In genomic region chr6:142871910-142872331, GRCh38 we compare ENCODE assay signal across 1 cellular context.
TF ChIP-seq lines count a peak whose summit lies in the region.

No MANE protein-coding gene starts in this region.

TF ChIP-seq in GM12878, 131 proteins besides CTCF, POLR2A, EP300 and RAD21 (continued from another document and continues in another):
- TF ChIP-seq ASH2L (IDR thresholded peaks at IDR 0.05; ENCODE audit: borderline replicate concordance, low read depth): no peak
- TF ChIP-seq PAX8 (IDR thresholded peaks at IDR 0.05): no peak
- TF ChIP-seq ATF2 (IDR thresholded peaks at IDR 0.05; ENCODE audit: low read length): peak; percentile 77
- TF ChIP-seq NFXL1 (IDR thresholded peaks at IDR 0.05; ENCODE audit: borderline replicate concordance): no peak
- TF ChIP-seq KAT2A (conservative IDR thresholded peaks at IDR 0.05; ENCODE audit: control insufficient read depth, low read depth, low read length): no peak
- peak; percentile 45; the same call in 1 of the 2 replicates for TF ChIP-seq NBN (IDR thresholded peaks at IDR 0.05)
- TF ChIP-seq BRCA1 (IDR thresholded peaks at IDR 0.05; ENCODE audit: low read depth, low read length): no peak
- TF ChIP-seq RB1 (IDR thresholded peaks at IDR 0.05; ENCODE audit: borderline replicate concordance): no peak
- peak in 1 of 2 experiments; percentile 66; a peak in 1 of 4 replicates for TF ChIP-seq CEBPB (IDR thresholded peaks at IDR 0.05; ENCODE audit: borderline replicate concordance in 1 of 2, low read depth in 2 of 2, low read length in 2 of 2)
- TF ChIP-seq SREBF2 (IDR thresholded peaks at IDR 0.05; ENCODE audit: low read length): no peak
- TF ChIP-seq ZSCAN29 (IDR thresholded peaks at IDR 0.05): no peak
- TF ChIP-seq HCFC1 (IDR thresholded peaks at IDR 0.05; ENCODE audit: low read length): no peak
- peak; percentile 77; the same call in 1 of the 2 replicates for TF ChIP-seq MTA3 (IDR thresholded peaks at IDR 0.05; ENCODE audit: borderline replicate concordance, low read length)
- TF ChIP-seq IRF4 (IDR thresholded peaks at IDR 0.05; ENCODE audit: low read depth, low read length): 0 out of 2 replicates have a peak, but pooled peaks have one; percentile 38
- no peak; the same call in 1 of the 2 replicates for TF ChIP-seq FOXM1 (IDR thresholded peaks at IDR 0.05; ENCODE audit: low read depth, low read length)
- TF ChIP-seq ZNF384 (IDR thresholded peaks at IDR 0.05; ENCODE audit: borderline replicate concordance, low read depth, low read length): no peak; the same call in 1 of the 2 replicates
- TF ChIP-seq E4F1 (IDR thresholded peaks at IDR 0.05; ENCODE audit: borderline replicate concordance, partially characterized antibody): no peak
- TF ChIP-seq MXI1 (IDR thresholded peaks at IDR 0.05; ENCODE audit: low read depth, low read length): peak; percentile 44; the same call in 1 of the 2 replicates
- no peak for TF ChIP-seq BCLAF1 (IDR thresholded peaks at IDR 0.05)
- TF ChIP-seq CHD1 (IDR thresholded peaks at IDR 0.05; ENCODE audit: low read depth, low read length): no peak
- TF ChIP-seq BACH1 (IDR thresholded peaks at IDR 0.05; ENCODE audit: borderline replicate concordance): peak; percentile 67; the same call in 1 of the 2 replicates
- TF ChIP-seq ZBED1 (IDR thresholded peaks at IDR 0.05; ENCODE audit: borderline replicate concordance): no peak
- peak; percentile 65; the same call in 1 of the 2 replicates for TF ChIP-seq ZNF217 (IDR thresholded peaks at IDR 0.05)
- TF ChIP-seq TCF7 (IDR thresholded peaks at IDR 0.05; ENCODE audit: borderline replicate concordance): no peak
- no peak for TF ChIP-seq FOXK2 (IDR thresholded peaks at IDR 0.05)
- no peak for TF ChIP-seq ZNF622 (IDR thresholded peaks at IDR 0.05)
- no peak for TF ChIP-seq SMC3 (IDR thresholded peaks at IDR 0.05; ENCODE audit: borderline replicate concordance, low read length)
- peak; percentile 98 for TF ChIP-seq IKZF2 (IDR thresholded peaks at IDR 0.05)
- TF ChIP-seq RBBP5 (conservative IDR thresholded peaks at IDR 0.05): no peak
- TF ChIP-seq MYC (IDR thresholded peaks at IDR 0.05; ENCODE audit: insufficient read depth, insufficient read length, insufficient replicate concordance, low read length, severe bottlenecking): no peak
- peak; percentile 81 for TF ChIP-seq BCL11A (IDR thresholded peaks at IDR 0.05; ENCODE audit: low read depth, low read length)
- no peak for TF ChIP-seq ZNF207 (IDR thresholded peaks at IDR 0.05; ENCODE audit: borderline replicate concordance)
- no peak for TF ChIP-seq MYB (IDR thresholded peaks at IDR 0.05; ENCODE audit: borderline replicate concordance, low read depth, low read length)
- TF ChIP-seq TBL1XR1 (IDR thresholded peaks at IDR 0.05; ENCODE audit: low read depth, low read length): no peak
- TF ChIP-seq NFIC (IDR thresholded peaks at IDR 0.05; ENCODE audit: low read depth, low read length): peak; percentile 85; the same call in 1 of the 2 replicates
- no peak for TF ChIP-seq CEBPZ (IDR thresholded peaks at IDR 0.05; ENCODE audit: low read depth, low read length)
- TF ChIP-seq USF1 (IDR thresholded peaks at IDR 0.05; ENCODE audit: borderline replicate concordance, extremely low read length, insufficient read depth, low read depth, low read length): no peak
- no peak for TF ChIP-seq KDM1A (IDR thresholded peaks at IDR 0.05; ENCODE audit: borderline replicate concordance)
- peak; percentile 52 for TF ChIP-seq NR2F1 (conservative IDR thresholded peaks at IDR 0.05)
- no peak for TF ChIP-seq EGR1 (IDR thresholded peaks at IDR 0.05; ENCODE audit: borderline replicate concordance in 1 of 2, low read depth in 2 of 2, low read length in 2 of 2)
- no peak for TF ChIP-seq POLR2AphosphoS2 (IDR thresholded peaks at IDR 0.05; ENCODE audit: low read depth, low read length)
- 0 out of 2 replicates have a peak, but pooled peaks have one; percentile 40 for TF ChIP-seq CHD2 (IDR thresholded peaks at IDR 0.05; ENCODE audit: borderline replicate concordance, low read depth, low read length)
- TF ChIP-seq SKIL (IDR thresholded peaks at IDR 0.05; ENCODE audit: low read depth, poor library complexity, severe bottlenecking): peak; percentile 95
- TF ChIP-seq ETV6 (conservative IDR thresholded peaks at IDR 0.05 in 1 of 2, IDR thresholded peaks at IDR 0.05 in 1 of 2; ENCODE audit: borderline replicate concordance in 1 of 2, low read depth in 1 of 2): peak in 1 of 2 experiments; percentile 77; a peak in 1 of 4 replicates
- no peak for TF ChIP-seq NR2C2 (IDR thresholded peaks at IDR 0.05; ENCODE audit: borderline replicate concordance, control insufficient read depth, insufficient read length, low read depth)
- TF ChIP-seq NFYA (IDR thresholded peaks at IDR 0.05; ENCODE audit: borderline replicate concordance, low read depth, low read length): no peak
- peak; percentile 97 for TF ChIP-seq RUNX3 (IDR thresholded peaks at IDR 0.05; ENCODE audit: low read length)
- no peak for TF ChIP-seq ZBTB11 (CRISPR knock-in tag; IDR thresholded peaks at IDR 0.05)
- TF ChIP-seq STAT3 (IDR thresholded peaks at IDR 0.05; ENCODE audit: low read depth, low read length): no peak
